In genomic region chr4:86633854-86634253, GRCh38 we compare ENCODE assay signal across 18 cellular contexts. TPM values are rescaled to one million over a fixed set of nuclear protein-coding genes. Genes with fewer than 3 reads are reported as not detected.
DNase-seq lines count a peak whose midpoint lies in the region; ATAC-seq, FAIRE-seq and TF ChIP-seq lines count a peak whose summit lies in the region.
"Had no signal": no experiment of that assay in that cellular context is flagged by ENCODE, and none has a peak within 500 bp of the region (broad histone marks: within the 10 kb centered on the region; RNA-seq: fewer than 3 reads in every experiment).

No MANE protein-coding gene starts in this region.

- H3K9ac ChIP-seq in SK-N-SH: no peak overlapping the region
- H3K9ac ChIP-seq: BLaER1 treated with 17β-estradiol and CSF1 and Interleukin-3, amounts not matched to agents 10 nM and 100 nM had no signal

- no peaks in the 10 kb centered on the region for H3K79me2 ChIP-seq in SK-N-SH (ENCODE audit: insufficient read depth)

- intact Hi-C loops in sigmoid colon (cut with DNase I): no loop called here

- ATAC-seq in SK-N-SH treated with all-trans-retinoic acid at 6 μM for 48 hours (no peak), HG02840 (IDR thresholded peaks at IDR 0.05; ENCODE audit: low FRiP score, unreplicated experiment) (no peak)
- no peak for ATAC-seq in stimulated activated effector memory CD8-positive, alpha-beta T cell treated with anti-CD3 and anti-CD28 coated beads, Interleukin-12 subunit alpha, Interleukin-12 subunit beta, amount 100 ng/mL, for 72 hours
- ATAC-seq: HepG2 had no signal

- H3K36me3 ChIP-seq in SK-N-SH (replicated peaks in 1 of 2; ENCODE audit: control insufficient read depth in 1 of 2, insufficient read depth in 2 of 2, low read length in 1 of 2): peaks cover 0 to 5% of the 10 kb centered on the region in 2 experiments
- H3K36me3 ChIP-seq in sigmoid colon: peaks cover 0 to 6% (median 3%) of the 10 kb centered on the region in 4 donors
- H3K36me3 ChIP-seq: BLaER1 treated with 17β-estradiol and CSF1 and Interleukin-3, amounts not matched to agents 10 nM and 100 nM had no signal

- no peak overlapping the region for H3K4me3 Mint-ChIP-seq in stimulated activated effector memory CD8-positive, alpha-beta T cell treated with anti-CD3 and anti-CD28 coated beads, Interleukin-12 subunit alpha, Interleukin-12 subunit beta, amount 100 ng/mL, for 72 hours

- H3K9me2 ChIP-seq in SK-N-SH: no peaks in the 10 kb centered on the region

- H3K27ac ChIP-seq in SK-N-SH (ENCODE audit: low read depth in 2 of 2, low read length in 1 of 2) (no peak overlapping the region), sigmoid colon (no peak overlapping the region)
- H3K27ac ChIP-seq: 22Rv1; BLaER1 treated with 17β-estradiol and CSF1 and Interleukin-3, amounts not matched to agents 10 nM and 100 nM had no signal

- no peaks in the 10 kb centered on the region for H3K27me3 ChIP-seq in SK-N-SH (ENCODE audit: insufficient read depth)
- no peaks in the 10 kb centered on the region for H3K27me3 ChIP-seq in sigmoid colon
- H3K27me3 ChIP-seq: BLaER1 treated with 17β-estradiol and CSF1 and Interleukin-3, amounts not matched to agents 10 nM and 100 nM had no signal

- no peak for TF ChIP-seq POLR2A in sigmoid colon (IDR thresholded peaks at IDR 0.05)

- DNase-seq in SK-N-SH (no peak), choroid plexus epithelial cell (ENCODE audit: low read depth) (peak; percentile 29), SHP77 treated with DMSO at 0.1 percent for 48 hours (lab: John Stamatoyannopoulos, UW) (no peak), sigmoid colon (no peak)
- no peak for DNase-seq in stimulated activated effector memory CD8-positive, alpha-beta T cell treated with anti-CD3 and anti-CD28 coated beads, Interleukin-12 subunit alpha, Interleukin-12 subunit beta, amount 100 ng/mL, for 72 hours (ENCODE audit: low spot score in 2 of 2)
- DNase-seq: Karpas-422, NCI-H1417 treated with DMSO at 0.1 percent for 48 hours, NCI-H2029, NCI-H2171 treated with DMSO at 0.1 percent for 48 hours, NCI-H510A, RPMI8226 had no signal

- H3K9me3 ChIP-seq in SK-N-SH (no peaks in the 10 kb centered on the region), sigmoid colon (no peaks in the 10 kb centered on the region)

- peak overlapping the region; percentile 23 for H3K27ac Mint-ChIP-seq in stimulated activated effector memory CD8-positive, alpha-beta T cell treated with anti-CD3 and anti-CD28 coated beads, Interleukin-12 subunit alpha, Interleukin-12 subunit beta, amount 100 ng/mL, for 72 hours

- no peak for TF ChIP-seq CTCF in SK-N-SH (IDR thresholded peaks at IDR 0.05)
- TF ChIP-seq CTCF in choroid plexus epithelial cell (conservative IDR thresholded peaks at IDR 0.05; ENCODE audit: low read depth, low read length): no peak
- no peak for TF ChIP-seq CTCF in sigmoid colon (IDR thresholded peaks at IDR 0.05)

- no peak overlapping the region for H2AFZ ChIP-seq in SK-N-SH (ENCODE audit: low read depth)

- peak overlapping the region; percentile 57; the same call in 1 of the 2 replicates for H3K4me2 ChIP-seq in SK-N-SH
- H3K4me2 ChIP-seq: BLaER1 treated with 17β-estradiol and CSF1 and Interleukin-3, amounts not matched to agents 10 nM and 100 nM had no signal

- POLR2A ChIA-PET in SK-N-SH (lab: Yijun Ruan, JAX): no interaction called here

- TF ChIP-seq EP300 in SK-N-SH (IDR thresholded peaks at IDR 0.05; ENCODE audit: borderline replicate concordance in 1 of 2, low read depth in 1 of 2, low read length in 1 of 2): no peak
- no peak for TF ChIP-seq EP300 in sigmoid colon (IDR thresholded peaks at IDR 0.05)

- peak; percentile 33 for FAIRE-seq in islet of Langerhans (lab: Jason Lieb, UNC)
- FAIRE-seq: H54, HepG2 had no signal

- peak overlapping the region in 1 of 2 experiments; percentile 11; a peak in 1 of 4 replicates for H3K4me3 ChIP-seq in SK-N-SH (ENCODE audit: low read depth in 2 of 2, low read length in 1 of 2)
- peak overlapping the region; percentile 34 for H3K4me3 ChIP-seq in choroid plexus epithelial cell (ENCODE audit: low read depth, low read length)
- peak overlapping the region in 1 of 4 donors; percentile 6 for H3K4me3 ChIP-seq in sigmoid colon
- H3K4me3 ChIP-seq: BLaER1 treated with 17β-estradiol and CSF1 and Interleukin-3, amounts not matched to agents 10 nM and 100 nM had no signal

- TF ChIP-seq RAD21 in SK-N-SH (IDR thresholded peaks at IDR 0.05; ENCODE audit: low read length): no peak

- no peaks in the 10 kb centered on the region for H4K20me1 ChIP-seq in SK-N-SH (ENCODE audit: insufficient read depth)
- H4K20me1 ChIP-seq: BLaER1 treated with 17β-estradiol and CSF1 and Interleukin-3, amounts not matched to agents 10 nM and 100 nM had no signal

- H3K9me3 Mint-ChIP-seq in stimulated activated effector memory CD8-positive, alpha-beta T cell treated with anti-CD3 and anti-CD28 coated beads, Interleukin-12 subunit alpha, Interleukin-12 subunit beta, amount 100 ng/mL, for 72 hours: peaks cover 11% of the 10 kb centered on the region

- 88% methylated on average over 2 of the region's 2 CpGs for WGBS in SK-N-SH (ENCODE audit: low lambda C conversion rate)
- 46 to 51% methylated on average over 2 of the region's 2 CpGs for WGBS in sigmoid colon, 2 donors

- H3K36me3 Mint-ChIP-seq in stimulated activated effector memory CD8-positive, alpha-beta T cell treated with anti-CD3 and anti-CD28 coated beads, Interleukin-12 subunit alpha, Interleukin-12 subunit beta, amount 100 ng/mL, for 72 hours: peaks cover 6% of the 10 kb centered on the region

- H3K4me1 Mint-ChIP-seq in stimulated activated effector memory CD8-positive, alpha-beta T cell treated with anti-CD3 and anti-CD28 coated beads, Interleukin-12 subunit alpha, Interleukin-12 subunit beta, amount 100 ng/mL, for 72 hours: peaks cover 6% of the 10 kb centered on the region

- CTCF ChIA-PET in SK-N-SH (lab: Yijun Ruan, JAX): interaction anchor here (1.9 kb wide), 1 partner anchor 135 kb away, joined by 5 read pairs; no protein-coding TSS in a partner anchor

- H3F3A ChIP-seq in SK-N-SH (replicated peaks; ENCODE audit: insufficient read depth): no peaks in the 10 kb centered on the region

- H3K4me1 ChIP-seq in SK-N-SH (ENCODE audit: control insufficient read depth in 1 of 2, insufficient read depth in 2 of 2, low read depth in 1 of 2, low read length in 1 of 2) (no peaks in the 10 kb centered on the region; a peak in 1 of 4 replicates), sigmoid colon (no peaks in the 10 kb centered on the region)
- H3K4me1 ChIP-seq: BLaER1 treated with 17β-estradiol and CSF1 and Interleukin-3, amounts not matched to agents 10 nM and 100 nM had no signal

TF ChIP-seq in SK-N-SH, 30 proteins besides CTCF, POLR2A, EP300 and RAD21:
- TF ChIP-seq FOSL2 (IDR thresholded peaks at IDR 0.05; ENCODE audit: borderline replicate concordance, low read depth) (no peak), PBX3 (IDR thresholded peaks at IDR 0.05) (no peak), TEAD4 (IDR thresholded peaks at IDR 0.05; ENCODE audit: borderline replicate concordance, insufficient read depth) (no peak)
- TF ChIP-seq, protein P1, sequence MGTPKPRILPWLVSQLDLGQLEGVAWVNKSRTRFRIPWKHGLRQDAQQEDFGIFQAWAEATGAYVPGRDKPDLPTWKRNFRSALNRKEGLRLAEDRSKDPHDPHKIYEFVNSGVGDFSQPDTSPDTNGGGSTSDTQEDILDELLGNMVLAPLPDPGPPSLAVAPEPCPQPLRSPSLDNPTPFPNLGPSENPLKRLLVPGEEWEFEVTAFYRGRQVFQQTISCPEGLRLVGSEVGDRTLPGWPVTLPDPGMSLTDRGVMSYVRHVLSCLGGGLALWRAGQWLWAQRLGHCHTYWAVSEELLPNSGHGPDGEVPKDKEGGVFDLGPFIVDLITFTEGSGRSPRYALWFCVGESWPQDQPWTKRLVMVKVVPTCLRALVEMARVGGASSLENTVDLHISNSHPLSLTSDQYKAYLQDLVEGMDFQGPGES (IDR thresholded peaks at IDR 0.05; ENCODE audit: low read depth, low read length): no peak

TF ChIP-seq in SK-N-SH treated with all-trans-retinoic acid at 6 μM for 48 hours, 23 proteins besides CTCF, POLR2A, EP300 and RAD21 (continues in another document):
- TF ChIP-seq, protein P2, sequence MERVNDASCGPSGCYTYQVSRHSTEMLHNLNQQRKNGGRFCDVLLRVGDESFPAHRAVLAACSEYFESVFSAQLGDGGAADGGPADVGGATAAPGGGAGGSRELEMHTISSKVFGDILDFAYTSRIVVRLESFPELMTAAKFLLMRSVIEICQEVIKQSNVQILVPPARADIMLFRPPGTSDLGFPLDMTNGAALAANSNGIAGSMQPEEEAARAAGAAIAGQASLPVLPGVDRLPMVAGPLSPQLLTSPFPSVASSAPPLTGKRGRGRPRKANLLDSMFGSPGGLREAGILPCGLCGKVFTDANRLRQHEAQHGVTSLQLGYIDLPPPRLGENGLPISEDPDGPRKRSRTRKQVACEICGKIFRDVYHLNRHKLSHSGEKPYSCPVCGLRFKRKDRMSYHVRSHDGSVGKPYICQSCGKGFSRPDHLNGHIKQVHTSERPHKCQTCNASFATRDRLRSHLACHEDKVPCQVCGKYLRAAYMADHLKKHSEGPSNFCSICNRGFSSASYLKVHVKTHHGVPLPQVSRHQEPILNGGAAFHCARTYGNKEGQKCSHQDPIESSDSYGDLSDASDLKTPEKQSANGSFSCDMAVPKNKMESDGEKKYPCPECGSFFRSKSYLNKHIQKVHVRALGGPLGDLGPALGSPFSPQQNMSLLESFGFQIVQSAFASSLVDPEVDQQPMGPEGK (CRISPR knock-in tag; IDR thresholded peaks at IDR 0.05; ENCODE audit: borderline replicate concordance): no peak
- no peak for TF ChIP-seq POU6F1 (CRISPR knock-in tag; IDR thresholded peaks at IDR 0.05; ENCODE audit: borderline replicate concordance, low read depth)

RNA-seq across cellular contexts. Expression of gene PTPN13, which starts 39.7 kb away (rescaled TPM):
- polyA plus RNA-seq in SK-N-SH (2012; rRNA removed) (5.5 and 7.0 TPM in 2 replicates), sigmoid colon (1 to 10 TPM in 2 of 3 donors, under 1 TPM in 1; 0.60 to 2.5 (median 1.2) TPM)
- polyA plus RNA-seq in SK-N-SH (2012; cell fraction: cytosol; rRNA removed): 8.7 and 8.9 TPM in 2 replicates
- polyA plus RNA-seq in SK-N-SH (2012; cell fraction: nucleus; rRNA removed): 5.4 and 11.4 TPM in 2 replicates
- 10 to 100 TPM in 3 of 4 donors, 1 to 10 TPM in 1; 9.9 to 16.1 (median 12.5) TPM for total RNA-seq in sigmoid colon
- total RNA-seq: HepG2 had no signal
- polyA plus RNA-seq: HepG2 had no signal
